Comparison of ENCODE assay signal across 15 cellular contexts in genomic region chr2:196291418-196291817, GRCh38.
DNase-seq lines count a peak whose midpoint lies in the region; ATAC-seq and FAIRE-seq lines count a peak whose summit lies in the region.
"Had no signal": no experiment of that assay in that cellular context is flagged by ENCODE, and none has a peak within 500 bp of the region (broad histone marks: within the 10 kb centered on the region; RNA-seq: fewer than 3 reads in every experiment).

No MANE protein-coding gene starts in this region.

- no peak overlapping the region for H3K27ac ChIP-seq in small intestine (ENCODE audit: low read depth in 1 of 2, low read length in 1 of 2)
- H3K27ac ChIP-seq: thoracic aorta had no signal

- CTCF ChIA-PET in T-cell (lab: Charles Lee) = interaction anchor here in 1 of 2 donors (0.7 to 1.5 kb wide), 3 partner anchors 13 to 877 kb away, joined by 3 to 4 read pairs (median 4); no protein-coding TSS in a partner anchor

- POLR2A ChIA-PET in T-cell (lab: Charles Lee) = interaction anchor here (0.6 to 0.7 kb wide), 2 partner anchors 37 to 122 kb away, joined by 3 to 4 read pairs; no protein-coding TSS in a partner anchor

- no peaks in the 10 kb centered on the region for H3K4me1 ChIP-seq in small intestine (ENCODE audit: control insufficient read depth in 2 of 2, insufficient read depth in 1 of 2, low read depth in 1 of 2, low read length in 1 of 2)

- no peak overlapping the region for H3K4me3 Mint-ChIP-seq in T-cell
- no peak overlapping the region for H3K4me3 Mint-ChIP-seq in natural killer cell treated with Interleukin-12 subunit alpha and Interleukin-12 subunit beta and Interleukin-15 and Interleukin-18, amount 100 ng/mL, for 72 hours
- H3K4me3 Mint-ChIP-seq: nephron, WTC11 had no signal

- FAIRE-seq in small intestine (lab: Jason Lieb, UNC) = no peak
- FAIRE-seq: astrocyte, frontal cortex had no signal

- no peaks in the 10 kb centered on the region for H3K36me3 Mint-ChIP-seq in T-cell
- H3K36me3 Mint-ChIP-seq in natural killer cell treated with Interleukin-12 subunit alpha and Interleukin-12 subunit beta and Interleukin-15 and Interleukin-18, amount 100 ng/mL, for 72 hours = no peaks in the 10 kb centered on the region
- H3K36me3 Mint-ChIP-seq: WTC11 had no signal

- no peaks in the 10 kb centered on the region for H3K27me3 Mint-ChIP-seq in T-cell
- no peaks in the 10 kb centered on the region for H3K27me3 Mint-ChIP-seq in natural killer cell treated with Interleukin-12 subunit alpha and Interleukin-12 subunit beta and Interleukin-15 and Interleukin-18, amount 100 ng/mL, for 72 hours

- DNase-seq in T-cell (no peak), NCI-H82 treated with DMSO at 0.1 percent for 48 hours (lab: John Stamatoyannopoulos, UW; ENCODE audit: unreplicated experiment) (no peak), small intestine (no peak), 8988T (no peak)
- no peak for DNase-seq in natural killer cell treated with Interleukin-12 subunit alpha and Interleukin-12 subunit beta and Interleukin-15 and Interleukin-18, amount 100 ng/mL, for 72 hours (ENCODE audit: low spot score)
- DNase-seq: NCI-H82 had no signal

- no peak overlapping the region for H3K4me3 ChIP-seq in small intestine (ENCODE audit: low read depth in 1 of 2, low read length in 2 of 2)
- H3K4me3 ChIP-seq: thoracic aorta had no signal

- H3K9me3 Mint-ChIP-seq in T-cell = no peaks in the 10 kb centered on the region
- H3K9me3 Mint-ChIP-seq in natural killer cell treated with Interleukin-12 subunit alpha and Interleukin-12 subunit beta and Interleukin-15 and Interleukin-18, amount 100 ng/mL, for 72 hours = no peaks in the 10 kb centered on the region
- H3K9me3 Mint-ChIP-seq: nephron, WTC11 had no signal

- WGBS in small intestine, 3 donors = 75 to 89% (median 78%) methylated on average over 2 of the region's 2 CpGs

- H3K27ac Mint-ChIP-seq in T-cell = peak overlapping the region in 1 of 2 donors; percentile 82
- peak overlapping the region; percentile 68 to 74 for H3K27ac Mint-ChIP-seq in natural killer cell treated with Interleukin-12 subunit alpha and Interleukin-12 subunit beta and Interleukin-15 and Interleukin-18, amount 100 ng/mL, for 72 hours
- H3K27ac Mint-ChIP-seq: nephron, WTC11 had no signal

- no peaks in the 10 kb centered on the region for H3K9me3 ChIP-seq in small intestine (ENCODE audit: control insufficient read depth, low read depth)
- H3K9me3 ChIP-seq: thoracic aorta had no signal

- H3K36me3 ChIP-seq in small intestine (ENCODE audit: control insufficient read depth in 2 of 2, insufficient read depth in 2 of 2, low read length in 2 of 2) = no peaks in the 10 kb centered on the region
- H3K36me3 ChIP-seq: thoracic aorta had no signal

- peaks cover 45 to 56% (median 48%) of the 10 kb centered on the region in 3 donors for H3K4me1 Mint-ChIP-seq in T-cell
- peaks cover 50 to 52% of the 10 kb centered on the region in 2 donors for H3K4me1 Mint-ChIP-seq in natural killer cell treated with Interleukin-12 subunit alpha and Interleukin-12 subunit beta and Interleukin-15 and Interleukin-18, amount 100 ng/mL, for 72 hours (ENCODE audit: low read depth in 2 of 2)
- H3K4me1 Mint-ChIP-seq: WTC11 had no signal

- no peaks in the 10 kb centered on the region for H3K27me3 ChIP-seq in small intestine (ENCODE audit: control insufficient read depth in 2 of 2, insufficient read depth in 2 of 2, low read length in 2 of 2)

- ATAC-seq in GM18873 (IDR thresholded peaks at IDR 0.05; ENCODE audit: low FRiP score, unreplicated experiment) (peak; percentile 6), HG03135 (IDR thresholded peaks at IDR 0.05; ENCODE audit: unreplicated experiment) (peak; percentile 8), T-cell (replicated peaks in 1 of 4) (peak in 3 of 4 experiments; percentile 16 to 30 (median 29)), HG02885 (IDR thresholded peaks at IDR 0.05; ENCODE audit: poor library complexity, unreplicated experiment) (no peak)
- peak in 1 of 2 donors; percentile 36 for ATAC-seq in natural killer cell treated with Interleukin-12 subunit alpha and Interleukin-12 subunit beta and Interleukin-15 and Interleukin-18, amount 100 ng/mL, for 72 hours
- ATAC-seq: SK-N-SH treated with all-trans-retinoic acid at 6 μM for 48 hours, WTC11 had no signal
